ENCODE assay signal across 14 cellular contexts in genomic region chr4:71697031-71697430, GRCh38.
"Had no signal": no experiment of that assay in that cellular context is flagged by ENCODE, and none has a peak within 500 bp of the region (broad histone marks: within the 10 kb centered on the region; RNA-seq: fewer than 3 reads in every experiment).

No MANE protein-coding gene starts in this region.

- H3K9me3 ChIP-seq: heart left ventricle, ovary, testis, uterus had no signal

- H3K27ac ChIP-seq: dorsolateral prefrontal cortex, heart left ventricle, ovary, testis, uterus had no signal

- H3K4me2 ChIP-seq: smooth muscle cell had no signal

- H3K4me1 ChIP-seq: heart left ventricle, testis, uterus had no signal

- H3K4me3 Mint-ChIP-seq: naive thymus-derived CD4-positive, alpha-beta T cell; type B pancreatic cell had no signal

- H3K27me3 Mint-ChIP-seq: type B pancreatic cell had no signal

- H3K27me3 ChIP-seq: heart left ventricle, ovary, testis, uterus had no signal

- H3K36me3 ChIP-seq: heart left ventricle, ovary, uterus had no signal

- H3K9me3 Mint-ChIP-seq: naive thymus-derived CD4-positive, alpha-beta T cell; type B pancreatic cell had no signal

- ATAC-seq: heart left ventricle; naive thymus-derived CD4-positive, alpha-beta T cell; right cardiac atrium; stimulated activated naive CD8-positive, alpha-beta T cell treated with anti-CD3 and anti-CD28 coated beads, Interleukin-15, Interleukin-2, amounts not matched to agents 100 U/mL and 50 U/mL, for 24 hours had no signal

- H3K4me3 ChIP-seq: dorsolateral prefrontal cortex, heart left ventricle, ovary, smooth muscle cell, testis, uterus had no signal

- H3K27ac Mint-ChIP-seq: naive thymus-derived CD4-positive, alpha-beta T cell; type B pancreatic cell had no signal

- H3K36me3 Mint-ChIP-seq: naive thymus-derived CD4-positive, alpha-beta T cell; type B pancreatic cell had no signal

- DNase-seq: cortex of kidney; dorsolateral prefrontal cortex; effector CD8-positive, alpha-beta T cell; heart left ventricle; hippocampal formation; naive thymus-derived CD4-positive, alpha-beta T cell; ovary; right cardiac atrium; stimulated activated CD4-positive, alpha-beta T cell treated with anti-CD3 and anti-CD28 coated beads, Interleukin-2, amount 100 ng/mL, for 48 hours; stimulated activated naive CD8-positive, alpha-beta T cell treated with anti-CD3 and anti-CD28 coated beads, Interleukin-15, Interleukin-2, amounts not matched to agents 100 U/mL and 50 U/mL, for 24 hours; testis; uterus had no signal
